27 cellular contexts compared by ENCODE assay signal in genomic region chr18:32032609-32033008, GRCh38.
"Had no signal": no experiment of that assay in that cellular context is flagged by ENCODE, and none has a peak within 500 bp of the region (broad histone marks: within the 10 kb centered on the region; RNA-seq: fewer than 3 reads in every experiment).

No MANE protein-coding gene starts in this region.

- H3K27me3 Mint-ChIP-seq: activated naive CD4-positive, alpha-beta T cell treated with anti-CD3 and anti-CD28 coated beads, Interleukin-2, amount 50 U/mL, for 24 hours had no signal

- H3K27me3 ChIP-seq: colonic mucosa, esophagus squamous epithelium, gastrocnemius medialis, neutrophil, ovary, right atrium auricular region, spleen, testis, uterus had no signal

- H3K4me3 ChIP-seq: colonic mucosa, esophagus squamous epithelium, gastrocnemius medialis, left ventricle myocardium inferior, ovary, psoas muscle, right atrium auricular region, SK-N-MC, spleen, testis, uterus had no signal

- H3K4me1 Mint-ChIP-seq: endodermal cell, mesothelial cell of epicardium, nephron, WTC11 had no signal

- H3K36me3 Mint-ChIP-seq: mesothelial cell of epicardium had no signal

- ATAC-seq: gastrocnemius medialis, psoas muscle, WTC11 had no signal

- DNase-seq: activated CD4-positive, alpha-beta T cell treated with anti-CD3 and anti-CD28 coated beads for 4 hours; activated CD4-positive, alpha-beta T cell treated with anti-CD3 and anti-CD28 coated beads, Interleukin-2, amount 50 U/mL, for 48 hours; activated gamma-delta T cell; central memory CD4-positive, alpha-beta T cell; colonic mucosa; endodermal cell; esophagus squamous epithelium; gastrocnemius medialis; hippocampal formation; left ventricle myocardium inferior; mammary epithelial cell; ovary; psoas muscle; spleen; stimulated activated CD4-positive, alpha-beta T cell treated with anti-CD3 and anti-CD28 coated beads, Interleukin-4, amount 100 ng/mL, for 4 hours; SW 1271; T1000; testis; trophoblast cell; uterus had no signal

- H3K27ac ChIP-seq: colonic mucosa, esophagus squamous epithelium, gastrocnemius medialis, left ventricle myocardium inferior, neutrophil, ovary, psoas muscle, right atrium auricular region, SK-N-MC, spleen, testis, uterus had no signal

- H3K9me3 ChIP-seq: colonic mucosa, esophagus squamous epithelium, gastrocnemius medialis, left ventricle myocardium inferior, neutrophil, ovary, psoas muscle, right atrium auricular region, testis, uterus had no signal

- H3K27ac Mint-ChIP-seq: endodermal cell, mesothelial cell of epicardium, nephron had no signal

- H3K9me3 Mint-ChIP-seq: activated naive CD4-positive, alpha-beta T cell treated with anti-CD3 and anti-CD28 coated beads, Interleukin-2, amount 50 U/mL, for 24 hours; endodermal cell; mesothelial cell of epicardium; nephron had no signal

- H3K36me3 ChIP-seq: colonic mucosa, neutrophil, ovary, right atrium auricular region, uterus had no signal

- H3K4me3 Mint-ChIP-seq: activated naive CD4-positive, alpha-beta T cell treated with anti-CD3 and anti-CD28 coated beads, Interleukin-2, amount 50 U/mL, for 24 hours; endodermal cell; mesothelial cell of epicardium; nephron; WTC11 had no signal

- H3K4me1 ChIP-seq: colonic mucosa, esophagus squamous epithelium, gastrocnemius medialis, left ventricle myocardium inferior, psoas muscle, right atrium auricular region, testis, uterus had no signal
